ENCODE assay signal across 29 cellular contexts in genomic region chr12:13853471-13853870, GRCh38.
"Had no signal": no experiment of that assay in that cellular context is flagged by ENCODE, and none has a peak within 500 bp of the region (broad histone marks: within the 10 kb centered on the region; RNA-seq: fewer than 3 reads in every experiment).

No MANE protein-coding gene starts in this region.

- ATAC-seq: activated CD4-positive, CD25-positive, alpha-beta regulatory T cell treated with anti-CD3 and anti-CD28 coated beads, Interleukin-2, amount 50 U/mL, for 24 hours; activated CD8-positive, alpha-beta T cell treated with anti-CD3 and anti-CD28 coated beads for 36 hours; activated naive CD8-positive, alpha-beta T cell treated with anti-CD3 and anti-CD28 coated beads, Interleukin-2, amount 50 U/mL, for 24 hours; body of pancreas; esophagus mucosa; foreskin keratinocyte; gastrocnemius medialis; heart right ventricle; T-helper 17 cell had no signal

- DNase-seq: activated B cell treated with CpG ODN at 0.5 μM for 24 hours; activated CD4-positive, alpha-beta T cell treated with anti-CD3 and anti-CD28 coated beads for 48 hours; activated CD4-positive, alpha-beta T cell treated with anti-CD3 and anti-CD28 coated beads, Interleukin-2, amount 50 U/mL, for 1 hour; activated CD4-positive, alpha-beta T cell treated with anti-CD3 and anti-CD28 coated beads, Interleukin-2, amount 50 U/mL, for 48 hours; activated CD8-positive, alpha-beta memory T cell treated with anti-CD3 and anti-CD28 coated beads for 24 hours; activated CD8-positive, alpha-beta T cell treated with anti-CD3 and anti-CD28 coated beads for 36 hours; activated effector memory CD4-positive, alpha-beta T cell treated with anti-CD3 and anti-CD28 coated beads, Interleukin-2, amount 50 U/mL, for 16 hours; activated naive CD4-positive, alpha-beta T cell treated with anti-CD3 and anti-CD28 coated beads for 36 hours; activated naive CD8-positive, alpha-beta T cell treated with anti-CD3 and anti-CD28 coated beads for 36 hours; activated naive CD8-positive, alpha-beta T cell treated with anti-CD3 and anti-CD28 coated beads, Interleukin-2, amount 50 U/mL, for 24 hours; activated T-cell treated with anti-CD3 and anti-CD28 coated beads, Interleukin-2, amount 50 U/mL, for 1 hour; activated T-cell treated with anti-CD3 and anti-CD28 coated beads, Interleukin-2, amount 50 U/mL, for 48 hours; adrenal gland; amygdala; aorta; body of pancreas; central memory CD4-positive, alpha-beta T cell; cortex of kidney; effector CD8-positive, alpha-beta T cell; foreskin keratinocyte; gastrocnemius medialis; glutamatergic neuron; heart right ventricle; T-helper 1 cell; T-helper 17 cell; T1000; WERI-Rb-1 had no signal

- H3K9me3 ChIP-seq: adrenal gland, body of pancreas, gastrocnemius medialis, heart right ventricle had no signal

- H3K36me3 ChIP-seq: adrenal gland, gastrocnemius medialis, heart right ventricle, WERI-Rb-1 had no signal

- H3K27me3 ChIP-seq: adrenal gland, body of pancreas, foreskin keratinocyte, gastrocnemius medialis, heart right ventricle had no signal

- H3K27ac ChIP-seq: adrenal gland, body of pancreas, foreskin keratinocyte, gastrocnemius medialis, heart right ventricle, WERI-Rb-1 had no signal

- H3K4me3 ChIP-seq: adrenal gland, body of pancreas, gastrocnemius medialis, heart right ventricle had no signal

- H3K4me1 ChIP-seq: adrenal gland, body of pancreas, foreskin keratinocyte, gastrocnemius medialis had no signal
